ENCODE assay signal across 9 cellular contexts in genomic region chr3:69309810-69310209, GRCh38.
A peak's percentile ranks its signal among the peaks of the same experiment; 100 is the strongest.
DNase-seq lines count a peak whose midpoint lies in the region; ATAC-seq and TF ChIP-seq lines count a peak whose summit lies in the region.
"Had no signal": no experiment of that assay in that cellular context is flagged by ENCODE, and none has a peak within 500 bp of the region (broad histone marks: within the 10 kb centered on the region; RNA-seq: fewer than 3 reads in every experiment).

No MANE protein-coding gene starts in this region.

- DNase-seq in GM03348 (ENCODE audit: low spot score) (peak; percentile 32), NB4 (ENCODE audit: low read depth) (peak; percentile 12), dermis microvascular lymphatic vessel endothelial cell (ENCODE audit: low read depth in 2 of 2) (peak; percentile 50 to 60), myocyte (ENCODE audit: low read depth) (peak; percentile 37), pons (ENCODE audit: low spot score) (no peak), globus pallidus (ENCODE audit: low spot score) (no peak)
- DNase-seq: NCI-H1694 had no signal

- TF ChIP-seq POLR2A in NB4 (IDR thresholded peaks at IDR 0.05; ENCODE audit: extremely low read depth, insufficient read length): no peak

- no peak overlapping the region for H3K4me3 ChIP-seq in NB4 (ENCODE audit: low read depth, low read length)

- no peak for TF ChIP-seq CTCF in NB4 (IDR thresholded peaks at IDR 0.05; ENCODE audit: low read depth, low read length)

- ATAC-seq in HG03571 (IDR thresholded peaks at IDR 0.05; ENCODE audit: unreplicated experiment): no peak
- ATAC-seq in HG02840 (IDR thresholded peaks at IDR 0.05; ENCODE audit: low FRiP score, unreplicated experiment): no peak

Comparison
In these comparisons a context has a peak if more than half of its experiments do, and no peak if none do; other contexts are left out.
1. DNase-seq: peak in GM03348 (single experiment), NB4 (single experiment), dermis microvascular lymphatic vessel endothelial cell (2 of 2) and myocyte (single experiment); none in pons (single experiment) and globus pallidus (single experiment).